In genomic region chr2:97974471-97974870, GRCh38 we compare ENCODE assay signal across 26 cellular contexts.
"Had no signal": no experiment of that assay in that cellular context is flagged by ENCODE, and none has a peak within 500 bp of the region (broad histone marks: within the 10 kb centered on the region; RNA-seq: fewer than 3 reads in every experiment).

No MANE protein-coding gene starts in this region.

- DNase-seq: stimulated activated CD4-positive, alpha-beta T cell treated with anti-CD3 and anti-CD28 coated beads, Interleukin-2, amount 100 ng/mL, for 48 hours; stimulated activated CD4-positive, alpha-beta T cell treated with anti-CD3 and anti-CD28 coated beads, Interleukin-4, amount 100 ng/mL, for 24 hours; stimulated activated CD4-positive, alpha-beta T cell treated with anti-CD3 and anti-CD28 coated beads, Interleukin-4, amount 100 ng/mL, for 4 hours; stimulated activated CD8-positive, alpha-beta memory T cell treated with anti-CD3 and anti-CD28 coated beads, Interleukin-4, amount 100 ng/mL, for 48 hours; stimulated activated naive B cell treated with anti-CD40 and anti-IgM and Interleukin-4, amounts not matched to agents 10 μg/mL and 1 μg/mL and 100 μg/mL, for 72 hours; stimulated activated naive CD4-positive, alpha-beta T cell; stimulated activated naive CD4-positive, alpha-beta T cell treated with Interleukin-2 at 50 U/mL for 16 hours; stimulated activated naive CD8-positive, alpha-beta T cell treated with anti-CD3 and anti-CD28 coated beads, Interleukin-15, amount 100 ng/mL, for 72 hours; stimulated activated naive CD8-positive, alpha-beta T cell treated with anti-CD3 and anti-CD28 coated beads, Interleukin-15, Interleukin-2, amounts not matched to agents 100 U/mL and 50 U/mL, for 24 hours; stomach; substantia nigra; testis; thyroid gland; tibial artery; transverse colon; trophoblast cell; upper lobe of left lung; upper lobe of right lung; uterus had no signal

- H3K4me3 ChIP-seq: stomach, suprapubic skin, testis, thoracic aorta, thyroid gland, tibial artery, tibial nerve, transverse colon, upper lobe of left lung, upper lobe of right lung, uterus, vagina had no signal

- H3K27ac ChIP-seq: stomach, suprapubic skin, testis, thoracic aorta, thyroid gland, tibial artery, tibial nerve, transverse colon, upper lobe of left lung, upper lobe of right lung, vagina had no signal

- ATAC-seq: stimulated activated effector memory CD8-positive, alpha-beta T cell treated with anti-CD3 and anti-CD28 coated beads, Interleukin-12 subunit alpha, Interleukin-12 subunit beta, amount 100 ng/mL, for 72 hours; stimulated activated memory B cell treated with anti-CD40 and anti-IgM and Interleukin-4, amounts not matched to agents 10 μg/mL and 1 μg/mL and 100 μg/mL, for 72 hours; stimulated activated naive B cell treated with anti-CD40 and anti-IgM and Interleukin-4, amounts not matched to agents 10 μg/mL and 1 μg/mL and 100 μg/mL, for 72 hours; stimulated activated naive CD8-positive, alpha-beta T cell treated with anti-CD3 and anti-CD28 coated beads, Interleukin-15, amount 100 ng/mL, for 72 hours; stimulated activated naive CD8-positive, alpha-beta T cell treated with anti-CD3 and anti-CD28 coated beads, Interleukin-15, Interleukin-2, amounts not matched to agents 100 U/mL and 50 U/mL, for 24 hours; upper lobe of right lung had no signal

- H3K9me3 ChIP-seq: testis, thyroid gland, vagina had no signal

- FAIRE-seq: urothelium cell line had no signal

- H3K36me3 ChIP-seq: suprapubic skin, thoracic aorta, thyroid gland, transverse colon, upper lobe of left lung, upper lobe of right lung, uterus, vagina had no signal

- H3K27me3 ChIP-seq: stomach, suprapubic skin, testis, thyroid gland, tibial artery, tibial nerve, transverse colon, upper lobe of left lung, upper lobe of right lung, uterus, vagina had no signal

- H3K4me1 ChIP-seq: suprapubic skin, uterus had no signal
